1 cellular context compared by ENCODE assay signal in the genomic region with DNA sequence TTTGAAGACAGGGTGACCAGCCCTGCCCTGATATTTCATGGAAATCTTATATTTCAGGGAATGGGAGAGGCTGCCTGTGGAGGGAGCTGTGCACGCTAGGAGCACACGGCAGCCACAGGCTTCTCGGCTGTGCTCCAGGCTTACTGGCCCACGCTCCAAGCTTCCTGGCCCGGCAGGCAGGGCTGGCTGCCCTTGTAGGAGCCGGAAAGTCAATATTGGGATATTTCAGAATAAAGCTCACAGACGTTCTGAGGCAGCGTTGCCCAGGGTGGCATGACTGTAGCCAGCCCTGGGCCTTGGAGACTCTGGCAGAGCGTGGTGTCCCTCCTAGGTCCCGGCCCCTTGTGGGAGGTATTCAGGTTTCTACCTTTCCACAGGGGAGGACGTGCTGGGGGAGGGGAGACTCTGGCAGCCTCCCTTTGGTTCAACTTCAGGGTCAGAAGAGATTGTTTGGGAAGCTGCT.
TF ChIP-seq lines count a peak whose summit lies in the region.

No MANE protein-coding gene starts in this region.

TF ChIP-seq in HepG2, 621 proteins besides CTCF, POLR2A, EP300 and RAD21 (continued from another document and continues in another):
- TF ChIP-seq, protein P1, sequence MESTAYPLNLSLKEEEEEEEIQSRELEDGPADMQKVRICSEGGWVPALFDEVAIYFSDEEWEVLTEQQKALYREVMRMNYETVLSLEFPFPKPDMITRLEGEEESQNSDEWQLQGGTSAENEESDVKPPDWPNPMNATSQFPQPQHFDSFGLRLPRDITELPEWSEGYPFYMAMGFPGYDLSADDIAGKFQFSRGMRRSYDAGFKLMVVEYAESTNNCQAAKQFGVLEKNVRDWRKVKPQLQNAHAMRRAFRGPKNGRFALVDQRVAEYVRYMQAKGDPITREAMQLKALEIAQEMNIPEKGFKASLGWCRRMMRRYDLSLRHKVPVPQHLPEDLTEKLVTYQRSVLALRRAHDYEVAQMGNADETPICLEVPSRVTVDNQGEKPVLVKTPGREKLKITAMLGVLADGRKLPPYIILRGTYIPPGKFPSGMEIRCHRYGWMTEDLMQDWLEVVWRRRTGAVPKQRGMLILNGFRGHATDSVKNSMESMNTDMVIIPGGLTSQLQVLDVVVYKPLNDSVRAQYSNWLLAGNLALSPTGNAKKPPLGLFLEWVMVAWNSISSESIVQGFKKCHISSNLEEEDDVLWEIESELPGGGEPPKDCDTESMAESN (CRISPR knock-in tag; conservative IDR thresholded peaks at IDR 0.05): no peak
- TF ChIP-seq RELA (CRISPR knock-in tag; IDR thresholded peaks at IDR 0.05) (no peak), ZBTB8A (CRISPR knock-in tag; IDR thresholded peaks at IDR 0.05; ENCODE audit: borderline replicate concordance, low read depth) (no peak), NRL (CRISPR knock-in tag; IDR thresholded peaks at IDR 0.05; ENCODE audit: borderline replicate concordance) (no peak), ZNF10 (CRISPR knock-in tag; IDR thresholded peaks at IDR 0.05; ENCODE audit: borderline replicate concordance, low read depth) (no peak), PHB2 (IDR thresholded peaks at IDR 0.05; ENCODE audit: partially characterized antibody) (no peak), CCDC6 (CRISPR knock-in tag; IDR thresholded peaks at IDR 0.05) (no peak), POLR2AphosphoS5 (IDR thresholded peaks at IDR 0.05; ENCODE audit: low read depth, low read length) (no peak), DR1 (CRISPR knock-in tag; IDR thresholded peaks at IDR 0.05) (no peak), ZNF614 (CRISPR knock-in tag; IDR thresholded peaks at IDR 0.05; ENCODE audit: borderline replicate concordance) (no peak), CENPT (CRISPR knock-in tag; IDR thresholded peaks at IDR 0.05; ENCODE audit: low read depth) (no peak), THYN1 (CRISPR knock-in tag; IDR thresholded peaks at IDR 0.05; ENCODE audit: borderline replicate concordance, low read depth) (no peak), ZNF703 (CRISPR knock-in tag; IDR thresholded peaks at IDR 0.05; ENCODE audit: borderline replicate concordance) (no peak), ZNF619 (CRISPR knock-in tag; IDR thresholded peaks at IDR 0.05) (no peak), NFKB2 (CRISPR knock-in tag; IDR thresholded peaks at IDR 0.05; ENCODE audit: borderline replicate concordance) (no peak), ZC3H4 (CRISPR knock-in tag; IDR thresholded peaks at IDR 0.05; ENCODE audit: borderline replicate concordance) (no peak), CBX1 (IDR thresholded peaks at IDR 0.05; ENCODE audit: low read depth) (no peak), ZNF224 (CRISPR knock-in tag; IDR thresholded peaks at IDR 0.05) (no peak), ZMYM3 (CRISPR knock-in tag; IDR thresholded peaks at IDR 0.05) (0 out of 2 replicates have a peak, but pooled peaks have one; percentile 15), ZFX (CRISPR knock-in tag; IDR thresholded peaks at IDR 0.05; ENCODE audit: low read depth) (peak; percentile 22; the same call in 1 of the 2 replicates), SIN3A (IDR thresholded peaks at IDR 0.05; ENCODE audit: borderline replicate concordance, low read depth, low read length) (no peak), RBAK (CRISPR knock-in tag; IDR thresholded peaks at IDR 0.05) (no peak), SMARCE1 (IDR thresholded peaks at IDR 0.05; ENCODE audit: borderline replicate concordance) (no peak), FOXA1 (IDR thresholded peaks at IDR 0.05) (no peak), FOXA1 (CRISPR knock-in tag; IDR thresholded peaks at IDR 0.05) (peak; percentile 64), ZNF747 (CRISPR knock-in tag; IDR thresholded peaks at IDR 0.05; ENCODE audit: borderline replicate concordance) (no peak), ZSCAN30 (CRISPR knock-in tag; IDR thresholded peaks at IDR 0.05) (no peak), ZNF546 (CRISPR knock-in tag; conservative IDR thresholded peaks at IDR 0.05) (no peak), KDM2A (CRISPR knock-in tag; IDR thresholded peaks at IDR 0.05; ENCODE audit: borderline replicate concordance, low read depth) (peak; percentile 49; the same call in 1 of the 2 replicates), JDP2 (CRISPR knock-in tag; IDR thresholded peaks at IDR 0.05; ENCODE audit: borderline replicate concordance) (no peak), ATF7 (IDR thresholded peaks at IDR 0.05) (no peak), ATF7 (CRISPR knock-in tag; IDR thresholded peaks at IDR 0.05) (no peak), NR2C2 (CRISPR knock-in tag; IDR thresholded peaks at IDR 0.05; ENCODE audit: borderline replicate concordance) (no peak), MZF1 (CRISPR knock-in tag; IDR thresholded peaks at IDR 0.05; ENCODE audit: borderline replicate concordance) (no peak), TBX3 (IDR thresholded peaks at IDR 0.05; ENCODE audit: borderline replicate concordance) (no peak), ZNF251 (CRISPR knock-in tag; IDR thresholded peaks at IDR 0.05) (no peak), HNRNPH1 (optimal IDR thresholded peaks at IDR 0.05; ENCODE audit: low read depth, low read length) (no peak), ZNF788 (CRISPR knock-in tag; IDR thresholded peaks at IDR 0.05; ENCODE audit: borderline replicate concordance) (no peak)
- TF ChIP-seq, protein P2, sequence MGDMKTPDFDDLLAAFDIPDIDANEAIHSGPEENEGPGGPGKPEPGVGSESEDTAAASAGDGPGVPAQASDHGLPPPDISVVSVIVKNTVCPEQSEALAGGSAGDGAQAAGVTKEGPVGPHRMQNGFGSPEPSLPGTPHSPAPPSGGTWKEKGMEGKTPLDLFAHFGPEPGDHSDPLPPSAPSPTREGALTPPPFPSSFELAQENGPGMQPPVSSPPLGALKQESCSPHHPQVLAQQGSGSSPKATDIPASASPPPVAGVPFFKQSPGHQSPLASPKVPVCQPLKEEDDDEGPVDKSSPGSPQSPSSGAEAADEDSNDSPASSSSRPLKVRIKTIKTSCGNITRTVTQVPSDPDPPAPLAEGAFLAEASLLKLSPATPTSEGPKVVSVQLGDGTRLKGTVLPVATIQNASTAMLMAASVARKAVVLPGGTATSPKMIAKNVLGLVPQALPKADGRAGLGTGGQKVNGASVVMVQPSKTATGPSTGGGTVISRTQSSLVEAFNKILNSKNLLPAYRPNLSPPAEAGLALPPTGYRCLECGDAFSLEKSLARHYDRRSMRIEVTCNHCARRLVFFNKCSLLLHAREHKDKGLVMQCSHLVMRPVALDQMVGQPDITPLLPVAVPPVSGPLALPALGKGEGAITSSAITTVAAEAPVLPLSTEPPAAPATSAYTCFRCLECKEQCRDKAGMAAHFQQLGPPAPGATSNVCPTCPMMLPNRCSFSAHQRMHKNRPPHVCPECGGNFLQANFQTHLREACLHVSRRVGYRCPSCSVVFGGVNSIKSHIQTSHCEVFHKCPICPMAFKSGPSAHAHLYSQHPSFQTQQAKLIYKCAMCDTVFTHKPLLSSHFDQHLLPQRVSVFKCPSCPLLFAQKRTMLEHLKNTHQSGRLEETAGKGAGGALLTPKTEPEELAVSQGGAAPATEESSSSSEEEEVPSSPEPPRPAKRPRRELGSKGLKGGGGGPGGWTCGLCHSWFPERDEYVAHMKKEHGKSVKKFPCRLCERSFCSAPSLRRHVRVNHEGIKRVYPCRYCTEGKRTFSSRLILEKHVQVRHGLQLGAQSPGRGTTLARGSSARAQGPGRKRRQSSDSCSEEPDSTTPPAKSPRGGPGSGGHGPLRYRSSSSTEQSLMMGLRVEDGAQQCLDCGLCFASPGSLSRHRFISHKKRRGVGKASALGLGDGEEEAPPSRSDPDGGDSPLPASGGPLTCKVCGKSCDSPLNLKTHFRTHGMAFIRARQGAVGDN (CRISPR knock-in tag; IDR thresholded peaks at IDR 0.05): peak; percentile 63
- TF ChIP-seq, protein P3, sequence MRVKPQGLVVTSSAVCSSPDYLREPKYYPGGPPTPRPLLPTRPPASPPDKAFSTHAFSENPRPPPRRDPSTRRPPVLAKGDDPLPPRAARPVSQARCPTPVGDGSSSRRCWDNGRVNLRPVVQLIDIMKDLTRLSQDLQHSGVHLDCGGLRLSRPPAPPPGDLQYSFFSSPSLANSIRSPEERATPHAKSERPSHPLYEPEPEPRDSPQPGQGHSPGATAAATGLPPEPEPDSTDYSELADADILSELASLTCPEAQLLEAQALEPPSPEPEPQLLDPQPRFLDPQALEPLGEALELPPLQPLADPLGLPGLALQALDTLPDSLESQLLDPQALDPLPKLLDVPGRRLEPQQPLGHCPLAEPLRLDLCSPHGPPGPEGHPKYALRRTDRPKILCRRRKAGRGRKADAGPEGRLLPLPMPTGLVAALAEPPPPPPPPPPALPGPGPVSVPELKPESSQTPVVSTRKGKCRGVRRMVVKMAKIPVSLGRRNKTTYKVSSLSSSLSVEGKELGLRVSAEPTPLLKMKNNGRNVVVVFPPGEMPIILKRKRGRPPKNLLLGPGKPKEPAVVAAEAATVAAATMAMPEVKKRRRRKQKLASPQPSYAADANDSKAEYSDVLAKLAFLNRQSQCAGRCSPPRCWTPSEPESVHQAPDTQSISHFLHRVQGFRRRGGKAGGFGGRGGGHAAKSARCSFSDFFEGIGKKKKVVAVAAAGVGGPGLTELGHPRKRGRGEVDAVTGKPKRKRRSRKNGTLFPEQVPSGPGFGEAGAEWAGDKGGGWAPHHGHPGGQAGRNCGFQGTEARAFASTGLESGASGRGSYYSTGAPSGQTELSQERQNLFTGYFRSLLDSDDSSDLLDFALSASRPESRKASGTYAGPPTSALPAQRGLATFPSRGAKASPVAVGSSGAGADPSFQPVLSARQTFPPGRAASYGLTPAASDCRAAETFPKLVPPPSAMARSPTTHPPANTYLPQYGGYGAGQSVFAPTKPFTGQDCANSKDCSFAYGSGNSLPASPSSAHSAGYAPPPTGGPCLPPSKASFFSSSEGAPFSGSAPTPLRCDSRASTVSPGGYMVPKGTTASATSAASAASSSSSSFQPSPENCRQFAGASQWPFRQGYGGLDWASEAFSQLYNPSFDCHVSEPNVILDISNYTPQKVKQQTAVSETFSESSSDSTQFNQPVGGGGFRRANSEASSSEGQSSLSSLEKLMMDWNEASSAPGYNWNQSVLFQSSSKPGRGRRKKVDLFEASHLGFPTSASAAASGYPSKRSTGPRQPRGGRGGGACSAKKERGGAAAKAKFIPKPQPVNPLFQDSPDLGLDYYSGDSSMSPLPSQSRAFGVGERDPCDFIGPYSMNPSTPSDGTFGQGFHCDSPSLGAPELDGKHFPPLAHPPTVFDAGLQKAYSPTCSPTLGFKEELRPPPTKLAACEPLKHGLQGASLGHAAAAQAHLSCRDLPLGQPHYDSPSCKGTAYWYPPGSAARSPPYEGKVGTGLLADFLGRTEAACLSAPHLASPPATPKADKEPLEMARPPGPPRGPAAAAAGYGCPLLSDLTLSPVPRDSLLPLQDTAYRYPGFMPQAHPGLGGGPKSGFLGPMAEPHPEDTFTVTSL (CRISPR knock-in tag; IDR thresholded peaks at IDR 0.05; ENCODE audit: borderline replicate concordance): no peak
- TF ChIP-seq, protein P4, sequence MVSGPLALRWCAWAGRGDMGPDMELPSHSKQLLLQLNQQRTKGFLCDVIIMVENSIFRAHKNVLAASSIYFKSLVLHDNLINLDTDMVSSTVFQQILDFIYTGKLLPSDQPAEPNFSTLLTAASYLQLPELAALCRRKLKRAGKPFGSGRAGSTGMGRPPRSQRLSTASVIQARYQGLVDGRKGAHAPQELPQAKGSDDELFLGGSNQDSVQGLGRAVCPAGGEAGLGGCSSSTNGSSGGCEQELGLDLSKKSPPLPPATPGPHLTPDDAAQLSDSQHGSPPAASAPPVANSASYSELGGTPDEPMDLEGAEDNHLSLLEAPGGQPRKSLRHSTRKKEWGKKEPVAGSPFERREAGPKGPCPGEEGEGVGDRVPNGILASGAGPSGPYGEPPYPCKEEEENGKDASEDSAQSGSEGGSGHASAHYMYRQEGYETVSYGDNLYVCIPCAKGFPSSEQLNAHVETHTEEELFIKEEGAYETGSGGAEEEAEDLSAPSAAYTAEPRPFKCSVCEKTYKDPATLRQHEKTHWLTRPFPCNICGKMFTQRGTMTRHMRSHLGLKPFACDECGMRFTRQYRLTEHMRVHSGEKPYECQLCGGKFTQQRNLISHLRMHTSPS (CRISPR knock-in tag; IDR thresholded peaks at IDR 0.05; ENCODE audit: low read depth): no peak
- TF ChIP-seq, protein P5, sequence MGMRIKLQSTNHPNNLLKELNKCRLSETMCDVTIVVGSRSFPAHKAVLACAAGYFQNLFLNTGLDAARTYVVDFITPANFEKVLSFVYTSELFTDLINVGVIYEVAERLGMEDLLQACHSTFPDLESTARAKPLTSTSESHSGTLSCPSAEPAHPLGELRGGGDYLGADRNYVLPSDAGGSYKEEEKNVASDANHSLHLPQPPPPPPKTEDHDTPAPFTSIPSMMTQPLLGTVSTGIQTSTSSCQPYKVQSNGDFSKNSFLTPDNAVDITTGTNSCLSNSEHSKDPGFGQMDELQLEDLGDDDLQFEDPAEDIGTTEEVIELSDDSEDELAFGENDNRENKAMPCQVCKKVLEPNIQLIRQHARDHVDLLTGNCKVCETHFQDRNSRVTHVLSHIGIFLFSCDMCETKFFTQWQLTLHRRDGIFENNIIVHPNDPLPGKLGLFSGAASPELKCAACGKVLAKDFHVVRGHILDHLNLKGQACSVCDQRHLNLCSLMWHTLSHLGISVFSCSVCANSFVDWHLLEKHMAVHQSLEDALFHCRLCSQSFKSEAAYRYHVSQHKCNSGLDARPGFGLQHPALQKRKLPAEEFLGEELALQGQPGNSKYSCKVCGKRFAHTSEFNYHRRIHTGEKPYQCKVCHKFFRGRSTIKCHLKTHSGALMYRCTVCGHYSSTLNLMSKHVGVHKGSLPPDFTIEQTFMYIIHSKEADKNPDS (CRISPR knock-in tag; IDR thresholded peaks at IDR 0.05): no peak
- TF ChIP-seq, protein P6, sequence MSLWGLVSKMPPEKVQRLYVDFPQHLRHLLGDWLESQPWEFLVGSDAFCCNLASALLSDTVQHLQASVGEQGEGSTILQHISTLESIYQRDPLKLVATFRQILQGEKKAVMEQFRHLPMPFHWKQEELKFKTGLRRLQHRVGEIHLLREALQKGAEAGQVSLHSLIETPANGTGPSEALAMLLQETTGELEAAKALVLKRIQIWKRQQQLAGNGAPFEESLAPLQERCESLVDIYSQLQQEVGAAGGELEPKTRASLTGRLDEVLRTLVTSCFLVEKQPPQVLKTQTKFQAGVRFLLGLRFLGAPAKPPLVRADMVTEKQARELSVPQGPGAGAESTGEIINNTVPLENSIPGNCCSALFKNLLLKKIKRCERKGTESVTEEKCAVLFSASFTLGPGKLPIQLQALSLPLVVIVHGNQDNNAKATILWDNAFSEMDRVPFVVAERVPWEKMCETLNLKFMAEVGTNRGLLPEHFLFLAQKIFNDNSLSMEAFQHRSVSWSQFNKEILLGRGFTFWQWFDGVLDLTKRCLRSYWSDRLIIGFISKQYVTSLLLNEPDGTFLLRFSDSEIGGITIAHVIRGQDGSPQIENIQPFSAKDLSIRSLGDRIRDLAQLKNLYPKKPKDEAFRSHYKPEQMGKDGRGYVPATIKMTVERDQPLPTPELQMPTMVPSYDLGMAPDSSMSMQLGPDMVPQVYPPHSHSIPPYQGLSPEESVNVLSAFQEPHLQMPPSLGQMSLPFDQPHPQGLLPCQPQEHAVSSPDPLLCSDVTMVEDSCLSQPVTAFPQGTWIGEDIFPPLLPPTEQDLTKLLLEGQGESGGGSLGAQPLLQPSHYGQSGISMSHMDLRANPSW (CRISPR knock-in tag; IDR thresholded peaks at IDR 0.05; ENCODE audit: borderline replicate concordance): no peak
- TF ChIP-seq, protein P7, sequence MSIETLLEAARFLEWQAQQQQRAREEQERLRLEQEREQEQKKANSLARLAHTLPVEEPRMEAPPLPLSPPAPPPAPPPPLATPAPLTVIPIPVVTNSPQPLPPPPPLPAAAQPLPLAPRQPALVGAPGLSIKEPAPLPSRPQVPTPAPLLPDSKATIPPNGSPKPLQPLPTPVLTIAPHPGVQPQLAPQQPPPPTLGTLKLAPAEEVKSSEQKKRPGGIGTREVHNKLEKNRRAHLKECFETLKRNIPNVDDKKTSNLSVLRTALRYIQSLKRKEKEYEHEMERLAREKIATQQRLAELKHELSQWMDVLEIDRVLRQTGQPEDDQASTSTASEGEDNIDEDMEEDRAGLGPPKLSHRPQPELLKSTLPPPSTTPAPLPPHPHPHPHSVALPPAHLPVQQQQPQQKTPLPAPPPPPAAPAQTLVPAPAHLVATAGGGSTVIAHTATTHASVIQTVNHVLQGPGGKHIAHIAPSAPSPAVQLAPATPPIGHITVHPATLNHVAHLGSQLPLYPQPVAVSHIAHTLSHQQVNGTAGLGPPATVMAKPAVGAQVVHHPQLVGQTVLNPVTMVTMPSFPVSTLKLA (IDR thresholded peaks at IDR 0.05): no peak
